11 cellular contexts compared by ENCODE assay signal in the genomic region with DNA sequence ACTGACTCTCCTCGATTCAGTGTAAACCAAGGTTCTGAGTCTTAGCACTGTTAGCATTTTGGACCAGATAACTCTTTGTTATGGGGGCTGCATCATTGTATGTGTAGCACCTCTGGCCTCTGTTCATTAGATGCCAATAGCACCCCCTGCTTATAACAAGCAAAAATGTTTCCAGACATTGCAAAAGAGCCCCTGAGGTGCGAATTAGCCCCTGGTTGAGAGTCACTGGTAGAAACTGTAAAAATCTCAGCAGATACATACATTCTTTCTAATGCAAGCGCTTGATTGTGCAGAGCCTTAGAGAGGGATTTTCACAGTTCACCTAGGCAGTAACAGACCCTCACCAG. TPM values are rescaled to one million over a fixed set of nuclear protein-coding genes. Genes with fewer than 3 reads are reported as not detected.
A peak's percentile ranks its signal among the peaks of the same experiment; 100 is the strongest.
DNase-seq lines count a peak whose midpoint lies in the region; ATAC-seq and TF ChIP-seq lines count a peak whose summit lies in the region.
"Had no signal": no experiment of that assay in that cellular context is flagged by ENCODE, and none has a peak within 500 bp of the region (broad histone marks: within the 10 kb centered on the region; RNA-seq: fewer than 3 reads in every experiment).

No MANE protein-coding gene starts in this region.

- no peaks in the 10 kb centered on the region for H3K9me3 Mint-ChIP-seq in central memory CD8-positive, alpha-beta T cell

- ATAC-seq in Right ventricle myocardium superior (ENCODE audit: poor library complexity) (no peak), GM21526 (IDR thresholded peaks at IDR 0.05; ENCODE audit: low FRiP score, unreplicated experiment) (no peak)
- ATAC-seq in central memory CD8-positive, alpha-beta T cell (replicated peaks; ENCODE audit: extremely low read depth, poor library complexity, severe bottlenecking), result no peak

- H3K27ac ChIP-seq in cardiac muscle cell (peak overlapping the region; percentile 62), mucosa of rectum (ENCODE audit: low read depth in 2 of 2, low read length in 2 of 2) (no peak overlapping the region), transverse colon (peak overlapping the region in 3 of 4 donors; percentile 1 to 85 (median 31))

- peaks cover 77% of the 10 kb centered on the region for H3K4me1 Mint-ChIP-seq in central memory CD8-positive, alpha-beta T cell

- peak overlapping the region; percentile 52 for H3K27ac Mint-ChIP-seq in central memory CD8-positive, alpha-beta T cell (ENCODE audit: low read depth)
- H3K27ac Mint-ChIP-seq: progenitor cell of endocrine pancreas had no signal

- no peaks in the 10 kb centered on the region for H3K9me3 ChIP-seq in cardiac muscle cell (ENCODE audit: low read depth)
- no peaks in the 10 kb centered on the region for H3K9me3 ChIP-seq in mucosa of rectum (ENCODE audit: control insufficient read depth in 2 of 2, low read length in 2 of 2)
- no peaks in the 10 kb centered on the region for H3K9me3 ChIP-seq in transverse colon

- H3K4me3 Mint-ChIP-seq in central memory CD8-positive, alpha-beta T cell, result peak overlapping the region; percentile 94

- H3K36me3 ChIP-seq in cardiac muscle cell (no peaks in the 10 kb centered on the region), mucosa of rectum (ENCODE audit: control insufficient read depth in 2 of 2, insufficient read depth in 2 of 2, low read length in 2 of 2) (no peaks in the 10 kb centered on the region), transverse colon (no peaks in the 10 kb centered on the region)

- peaks cover 53% of the 10 kb centered on the region for H3K4me1 ChIP-seq in cardiac muscle cell (ENCODE audit: low read depth)
- H3K4me1 ChIP-seq in mucosa of rectum (ENCODE audit: control insufficient read depth in 2 of 2, insufficient read depth in 2 of 2, low read length in 2 of 2), result peaks cover 20 to 30% of the 10 kb centered on the region in 2 donors
- H3K4me1 ChIP-seq in transverse colon, result peaks cover 4 to 28% (median 12%) of the 10 kb centered on the region in 4 donors

- no peak overlapping the region for H3K9ac ChIP-seq in mucosa of rectum (ENCODE audit: low read depth in 1 of 2, low read length in 2 of 2)

- H3K4me3 ChIP-seq in cardiac muscle cell (peak overlapping the region; percentile 42), mucosa of rectum (ENCODE audit: low read length in 2 of 2) (peak overlapping the region; percentile 80 to 91), transverse colon (peak overlapping the region in 2 of 4 donors; percentile 11 to 54)

- in situ Hi-C loops in transverse colon (cut with MboI; ENCODE audit: low pct_ligation_motif_present in 1 of 4, low pct_unique_long_range_greater_than_20kb in 1 of 4, low sequenced_read_pairs in 3 of 4), result no loop called here

- WGBS in transverse colon (ENCODE audit: low coverage in 1 of 2), 2 donors, result 83 to 88% methylated on average over 2 to 3 of the region's 3 CpGs

- intact Hi-C loops in Right ventricle myocardium superior (cut with DNase I) (loop anchor here (5.0 to 10.0 kb wide), 3 partner anchors 38 to 286 kb away; no protein-coding TSS in a partner anchor), transverse colon (cut with DNase I; ENCODE audit: low total_unique reads) (no loop called here)

- H3K27me3 ChIP-seq in cardiac muscle cell (no peaks in the 10 kb centered on the region), mucosa of rectum (ENCODE audit: control insufficient read depth in 2 of 2, insufficient read depth in 2 of 2, low read length in 2 of 2) (no peaks in the 10 kb centered on the region), transverse colon (no peaks in the 10 kb centered on the region)

- TF ChIP-seq POLR2A in transverse colon (IDR thresholded peaks at IDR 0.05), result no peak

- no peak for TF ChIP-seq EP300 in transverse colon (IDR thresholded peaks at IDR 0.05; ENCODE audit: low read depth)

- TF ChIP-seq CTCF in cardiac muscle cell (IDR thresholded peaks at IDR 0.05; ENCODE audit: low read depth, low read length) (no peak), transverse colon (IDR thresholded peaks at IDR 0.05) (no peak)

- peaks cover 32% of the 10 kb centered on the region for H3K36me3 Mint-ChIP-seq in central memory CD8-positive, alpha-beta T cell (ENCODE audit: insufficient read depth)

- DNase-seq in cardiac muscle cell (ENCODE audit: low read depth in 1 of 2, low spot score in 1 of 2) (no peak), Right ventricle myocardium superior (no peak), transverse colon (no peak), GOT3 (lab: John Stamatoyannopoulos, UW) (no peak)
- no peak for DNase-seq in central memory CD8-positive, alpha-beta T cell (ENCODE audit: low spot score in 2 of 2)
- DNase-seq in effector CD8-positive, alpha-beta T cell (lab: John Stamatoyannopoulos, UW), result no peak
- DNase-seq: activated CD8-positive, alpha-beta memory T cell treated with anti-CD3 and anti-CD28 coated beads, Interleukin-2, amount 50 U/mL, for 4 hours; NCI-H524 treated with DMSO at 0.1 percent for 48 hours had no signal

- H3K27me3 Mint-ChIP-seq in central memory CD8-positive, alpha-beta T cell, result no peaks in the 10 kb centered on the region

RNA-seq across cellular contexts. Expression of gene ADRB2, which starts 2.8 kb away (rescaled TPM):
- total RNA-seq in cardiac muscle cell, result 7.5 and 10.9 TPM in 2 replicates
- 7.3 and 12.9 TPM in 2 replicates for polyA plus RNA-seq in cardiac muscle cell
- 5.6 TPM for total RNA-seq in Right ventricle myocardium superior
- 1 to 10 TPM in 3 of 4 donors, under 1 TPM in 1; 1.00 to 3.5 (median 1.7) TPM for total RNA-seq in transverse colon

Comparison
In these comparisons a context has a peak if more than half of its experiments do, and no peak if none do; other contexts are left out.
1. H3K27ac ChIP-seq: peak in cardiac muscle cell (single experiment) and transverse colon (3 of 4); none in mucosa of rectum (0 of 2).